11 cellular contexts compared by ENCODE assay signal in the genomic region with DNA sequence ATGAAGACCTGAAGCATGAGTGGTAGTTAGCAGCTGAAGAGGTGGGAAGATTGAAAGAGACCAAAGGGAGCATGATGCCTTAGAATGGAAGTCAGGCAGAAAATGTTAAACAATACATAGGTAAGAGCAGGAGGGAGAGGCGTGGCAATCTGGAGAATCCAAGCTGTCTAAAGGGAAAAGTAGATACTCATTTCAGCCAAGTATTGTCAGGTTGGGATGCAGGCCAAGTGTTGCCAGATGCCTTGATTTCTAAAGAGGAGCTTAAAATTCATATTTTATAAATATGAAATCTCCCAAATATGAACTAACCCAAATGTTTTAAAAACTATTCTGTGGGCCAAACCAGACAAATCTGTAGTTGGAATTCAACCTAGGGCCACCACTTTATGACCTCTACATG. TPM values are rescaled to one million over a fixed set of nuclear protein-coding genes. Genes with fewer than 3 reads are reported as not detected.
DNase-seq lines count a peak whose midpoint lies in the region; ATAC-seq and TF ChIP-seq lines count a peak whose summit lies in the region.
"Had no signal": no experiment of that assay in that cellular context is flagged by ENCODE, and none has a peak within 500 bp of the region (broad histone marks: within the 10 kb centered on the region; RNA-seq: fewer than 3 reads in every experiment).

No MANE protein-coding gene starts in this region.

- in situ Hi-C loops in GM23248 (cut with MboI): no loop called here

- H4K20me1 ChIP-seq in GM23248 (ENCODE audit: insufficient read depth) (no peaks in the 10 kb centered on the region), neural progenitor cell (ENCODE audit: low read depth) (no peaks in the 10 kb centered on the region)

- H3F3A ChIP-seq in GM23248 (ENCODE audit: insufficient read depth) (peaks cover 12% of the 10 kb centered on the region), neural progenitor cell (ENCODE audit: low read depth) (peaks cover 5% of the 10 kb centered on the region)

- no peak overlapping the region for H3K9ac ChIP-seq in GM23248
- no peak overlapping the region for H3K9ac ChIP-seq in neural progenitor cell

- ATAC-seq in T-helper 17 cell: no peak

- no peak overlapping the region for H3K4me3 ChIP-seq in GM23248
- no peak overlapping the region for H3K4me3 ChIP-seq in neural progenitor cell
- H3K4me3 ChIP-seq in Peyer's patch: no peak overlapping the region
- H3K4me3 ChIP-seq: cardiac muscle cell had no signal

- H3K79me2 ChIP-seq in GM23248 (ENCODE audit: insufficient read depth): peaks cover 86% of the 10 kb centered on the region
- H3K79me2 ChIP-seq in neural progenitor cell (ENCODE audit: low read depth): peaks cover 47% of the 10 kb centered on the region

- H3K4me1 ChIP-seq in GM23248 (ENCODE audit: insufficient read depth) (peaks cover 55% of the 10 kb centered on the region), neural progenitor cell (peaks cover 38% of the 10 kb centered on the region), Peyer's patch (peaks cover 0 to 15% (median 9%) of the 10 kb centered on the region in 4 donors)

- H3K36me3 ChIP-seq in GM23248 (ENCODE audit: low read depth) (no peaks in the 10 kb centered on the region), neural progenitor cell (no peaks in the 10 kb centered on the region), Peyer's patch (no peaks in the 10 kb centered on the region)
- H3K36me3 ChIP-seq: cardiac muscle cell had no signal

- peak overlapping the region; percentile 2 for H3K4me3 Mint-ChIP-seq in activated T-cell treated with anti-CD3 and anti-CD28 coated beads, Interleukin-2, amount 50 U/mL, for 24 hours
- no peak overlapping the region for H3K4me3 Mint-ChIP-seq in T-helper 17 cell
- no peak overlapping the region for H3K4me3 Mint-ChIP-seq in neural progenitor cell
- H3K4me3 Mint-ChIP-seq: endodermal cell, IgD-negative memory B cell had no signal

- no peaks in the 10 kb centered on the region for H3K9me2 ChIP-seq in GM23248 (ENCODE audit: insufficient read depth)

- H3K27ac ChIP-seq in GM23248: no peak overlapping the region
- H3K27ac ChIP-seq in neural progenitor cell: no peak overlapping the region
- H3K27ac ChIP-seq in Peyer's patch: no peak overlapping the region
- H3K27ac ChIP-seq: cardiac muscle cell had no signal

- no peaks in the 10 kb centered on the region for H3K9me3 Mint-ChIP-seq in activated T-cell treated with anti-CD3 and anti-CD28 coated beads, Interleukin-2, amount 50 U/mL, for 24 hours
- peaks cover 4% of the 10 kb centered on the region for H3K9me3 Mint-ChIP-seq in neural progenitor cell
- H3K9me3 Mint-ChIP-seq: endodermal cell, IgD-negative memory B cell had no signal

- H3K9me3 ChIP-seq in GM23248 (ENCODE audit: low read depth) (no peaks in the 10 kb centered on the region), T-helper 17 cell (ENCODE audit: control insufficient read depth, low read length, poor library complexity, severe bottlenecking) (no peaks in the 10 kb centered on the region), neural progenitor cell (ENCODE audit: low read depth) (no peaks in the 10 kb centered on the region), Peyer's patch (no peaks in the 10 kb centered on the region)

- no peak for DNase-seq in activated T-cell treated with anti-CD3 and anti-CD28 coated beads, Interleukin-2, amount 50 U/mL, for 24 hours
- DNase-seq in activated T-cell treated with anti-CD3 and anti-CD28 coated beads for 4 hours (no peak), GM23248 (no peak), T-helper 17 cell (no peak), neural progenitor cell (ENCODE audit: low spot score) (no peak), T-helper 9 cell (no peak), Peyer's patch (no peak), middle frontal gyrus (ENCODE audit: extremely low spot score, low spot score) (no peak)
- DNase-seq: endodermal cell had no signal

- no peak for TF ChIP-seq CTCF in neural progenitor cell (IDR thresholded peaks at IDR 0.05)
- TF ChIP-seq CTCF in Peyer's patch (IDR thresholded peaks at IDR 0.05): no peak

- peaks cover 81% of the 10 kb centered on the region for H3K4me1 Mint-ChIP-seq in activated T-cell treated with anti-CD3 and anti-CD28 coated beads, Interleukin-2, amount 50 U/mL, for 24 hours (ENCODE audit: low read depth)
- H3K4me1 Mint-ChIP-seq in T-helper 17 cell: peaks cover 53% of the 10 kb centered on the region
- peaks cover 73% of the 10 kb centered on the region for H3K4me1 Mint-ChIP-seq in neural progenitor cell

- no peak for TF ChIP-seq POLR2A in Peyer's patch (IDR thresholded peaks at IDR 0.05)

- peaks cover under 1% of the 10 kb centered on the region for H3K27me3 Mint-ChIP-seq in activated T-cell treated with anti-CD3 and anti-CD28 coated beads, Interleukin-2, amount 50 U/mL, for 24 hours
- H3K27me3 Mint-ChIP-seq in T-helper 17 cell (no peaks in the 10 kb centered on the region), neural progenitor cell (ENCODE audit: insufficient read depth, low read depth) (peaks cover 8% of the 10 kb centered on the region)

- H3K36me3 Mint-ChIP-seq in activated T-cell treated with anti-CD3 and anti-CD28 coated beads, Interleukin-2, amount 50 U/mL, for 24 hours (ENCODE audit: low read depth): peaks cover 14% of the 10 kb centered on the region
- H3K36me3 Mint-ChIP-seq in T-helper 17 cell (ENCODE audit: low read depth) (no peaks in the 10 kb centered on the region), neural progenitor cell (peaks cover 8% of the 10 kb centered on the region)

- peak overlapping the region; percentile 63 for H3K27ac Mint-ChIP-seq in activated T-cell treated with anti-CD3 and anti-CD28 coated beads, Interleukin-2, amount 50 U/mL, for 24 hours
- H3K27ac Mint-ChIP-seq in T-helper 17 cell (peak overlapping the region; percentile 96), neural progenitor cell (peak overlapping the region; percentile 0)
- H3K27ac Mint-ChIP-seq: endodermal cell had no signal

- no peaks in the 10 kb centered on the region for H3K27me3 ChIP-seq in GM23248 (replicated peaks; ENCODE audit: insufficient read depth)
- H3K27me3 ChIP-seq in neural progenitor cell: peaks cover 7% of the 10 kb centered on the region
- no peaks in the 10 kb centered on the region for H3K27me3 ChIP-seq in Peyer's patch

- H2AFZ ChIP-seq in GM23248 (no peak overlapping the region), neural progenitor cell (replicated peaks) (no peak overlapping the region)

- H3K4me2 ChIP-seq in GM23248 (ENCODE audit: unreplicated experiment): peak overlapping the region; percentile 51
- no peak overlapping the region for H3K4me2 ChIP-seq in neural progenitor cell

- 97 to 100% methylated on average over 1 of the region's 1 CpG for WGBS in GM23248 (ENCODE audit: low coverage in 1 of 2, low lambda C conversion rate in 2 of 2, missing lambda C conversion rate in 2 of 2), 2 experiments

RNA-seq across cellular contexts. Expression of a gene that starts 4.2 kb away (rescaled TPM):
- 460 and 499 TPM in 2 replicates for total RNA-seq in GM23248 (2014; rRNA removed; shearing (Covaris generic))
- polyA plus RNA-seq in GM23248 (2016; fragmentation: Nextera tagmentation; extraction: Ambion mirVana): 429 and 430 TPM in 2 replicates
- total RNA-seq in T-helper 17 cell: 10 to 100 TPM; 23.5 to 34.3 TPM
- 157 and 246 TPM in 2 replicates for total RNA-seq in neural progenitor cell (ENCODE audit: low replicate concordance)
- 100 to 1,000 TPM in 3 of 4 donors, 10 to 100 TPM in 1; 58.6 to 130 (median 109) TPM for total RNA-seq in Peyer's patch

Comparison
In these comparisons a context has a peak if more than half of its experiments do, and no peak if none do; other contexts are left out.
1. H3K27ac Mint-ChIP-seq: peak in every context shown above with its lines; median percentile 96 in T-helper 17 cell; 63 in activated T-cell treated with anti-CD3 and anti-CD28 coated beads, Interleukin-2, amount 50 U/mL, for 24 hours; 0 in neural progenitor cell.